Comparison of ENCODE assay signal across 7 cellular contexts in genomic region chr4:119040711-119041185, GRCh38.
DNase-seq lines count a peak whose midpoint lies in the region; ATAC-seq, FAIRE-seq and TF ChIP-seq lines count a peak whose summit lies in the region.

No MANE protein-coding gene starts in this region.

- peak; percentile 72 for DNase-seq in M059J (ENCODE audit: low read depth)
- DNase-seq in endothelial cell of umbilical vein (ENCODE audit: low read depth, low spot score) = no peak
- peak; percentile 85 for DNase-seq in mesenchymal stem cell
- no peak for DNase-seq in transverse colon
- DNase-seq in GM20000 (ENCODE audit: low spot score) = no peak
- DNase-seq in SIG-M5 treated with dmso at 0.1 percent for 504 hours (lab: John Stamatoyannopoulos, UW; ENCODE audit: unreplicated experiment) = no peak
- no peak for DNase-seq in activated CD8-positive, alpha-beta T cell treated with anti-CD3 and anti-CD28 coated beads for 36 hours

- peak overlapping the region; percentile 14 to 96 for H2BK12ac ChIP-seq in mesenchymal stem cell (ENCODE audit: low read length in 2 of 2)

- no peak overlapping the region for H2BK5ac ChIP-seq in mesenchymal stem cell (ENCODE audit: low read depth, low read length, poor library complexity, severe bottlenecking)

- in situ Hi-C loops in transverse colon (cut with MboI; ENCODE audit: low pct_ligation_motif_present in 1 of 4, low pct_unique_long_range_greater_than_20kb in 1 of 4, low sequenced_read_pairs in 3 of 4) = loop anchor here in 3 of 4 donors (5.0 to 25.0 kb wide), 3 partner anchors 197 to 264 kb away; a partner anchor contains a TSS

- TF ChIP-seq EP300 in transverse colon (IDR thresholded peaks at IDR 0.05; ENCODE audit: low read depth) = no peak

- H3K4ac ChIP-seq in mesenchymal stem cell (ENCODE audit: low read depth in 1 of 2, low read length in 2 of 2) = peak overlapping the region; percentile 55 to 83

- H2AK5ac ChIP-seq in mesenchymal stem cell (ENCODE audit: low read length, severe bottlenecking) = no peak overlapping the region

- peak overlapping the region; percentile 64 for H4K91ac ChIP-seq in mesenchymal stem cell (ENCODE audit: low read length)

- H3K14ac ChIP-seq in mesenchymal stem cell (ENCODE audit: low read length in 2 of 2) = no peak overlapping the region

- H3K9me1 ChIP-seq in endothelial cell of umbilical vein (replicated peaks; ENCODE audit: control insufficient read depth, extremely low read depth, insufficient read depth, low read length) = no peaks in the 10 kb centered on the region

- intact Hi-C loops in endothelial cell of umbilical vein (cut with micrococcal nuclease) = loop anchor here (5.0 kb wide), 1 partner anchor 412 kb away; no protein-coding TSS in a partner anchor
- intact Hi-C loops in transverse colon (cut with DNase I; ENCODE audit: low total_unique reads) = loop anchor here (1.0 to 10.0 kb wide), 2 partner anchors 172 to 244 kb away; partner anchors contain the start of gene USP53
- intact Hi-C loops in activated CD8-positive, alpha-beta T cell treated with anti-CD3 and anti-CD28 coated beads for 36 hours (cut with micrococcal nuclease) = loop anchor here (5.0 kb wide), 1 partner anchor 58 kb away; no protein-coding TSS in a partner anchor

- H4K8ac ChIP-seq in mesenchymal stem cell (ENCODE audit: low read length) = peak overlapping the region; percentile 83

- POLR2A ChIA-PET in endothelial cell of umbilical vein (lab: Charles Lee) = interaction anchor here (0.6 kb wide), 1 partner anchor 62 kb away, joined by 4 read pairs; no protein-coding TSS in a partner anchor
- POLR2A ChIA-PET in activated CD8-positive, alpha-beta T cell treated with anti-CD3 and anti-CD28 coated beads for 36 hours (lab: Charles Lee) = interaction anchor here (1.1 kb wide), 1 partner anchor 259 kb away, joined by 3 read pairs; no protein-coding TSS in a partner anchor

- H3K9me3 ChIP-seq in endothelial cell of umbilical vein (replicated peaks; ENCODE audit: control insufficient read depth, insufficient read depth, low read length) (no peaks in the 10 kb centered on the region), mesenchymal stem cell (ENCODE audit: control insufficient read depth, low read length) (no peaks in the 10 kb centered on the region), transverse colon (no peaks in the 10 kb centered on the region)

- H3K4me1 ChIP-seq in endothelial cell of umbilical vein (ENCODE audit: control insufficient read depth, extremely low read depth, insufficient read depth, low read length) = peaks cover 11% of the 10 kb centered on the region
- H3K4me1 ChIP-seq in mesenchymal stem cell (ENCODE audit: control insufficient read depth, insufficient read depth, low read depth, low read length) = peaks cover 5% of the 10 kb centered on the region
- peaks cover 4 to 49% (median 18%) of the 10 kb centered on the region in 4 donors for H3K4me1 ChIP-seq in transverse colon

- H3K9me3 Mint-ChIP-seq in activated CD8-positive, alpha-beta T cell treated with anti-CD3 and anti-CD28 coated beads for 36 hours = no peaks in the 10 kb centered on the region

- no peak overlapping the region for H3K9ac ChIP-seq in endothelial cell of umbilical vein (replicated peaks; ENCODE audit: extremely low read depth, insufficient read depth, low read length)
- H3K9ac ChIP-seq in mesenchymal stem cell (ENCODE audit: low read length) = peak overlapping the region; percentile 75

- H3K27ac ChIP-seq in endothelial cell of umbilical vein (ENCODE audit: insufficient read depth, low read depth, low read length) (no peak overlapping the region), mesenchymal stem cell (ENCODE audit: low read length, poor library complexity, severe bottlenecking) (peak overlapping the region; percentile 85), transverse colon (peak overlapping the region; percentile 85 to 91 (median 88))

- no TSS peak for BruUV-seq in endothelial cell of umbilical vein (replicated peaks; lab: Mats Ljungman, UMichigan)

- dilution Hi-C loops in endothelial cell of umbilical vein (cut with MboI; ENCODE audit: extremely low pct_ligation_motif_present, low sequenced_read_pairs) = no loop called here

- H2AFZ ChIP-seq in endothelial cell of umbilical vein (ENCODE audit: low read depth, low read length) (peak overlapping the region; percentile 59), mesenchymal stem cell (ENCODE audit: low read depth, low read length) (peak overlapping the region; percentile 54)

- TF ChIP-seq POLR2A in endothelial cell of umbilical vein (IDR thresholded peaks at IDR 0.05; ENCODE audit: low read depth, low read length) (no peak), transverse colon (IDR thresholded peaks at IDR 0.05) (no peak)

- H3K27ac Mint-ChIP-seq in activated CD8-positive, alpha-beta T cell treated with anti-CD3 and anti-CD28 coated beads for 36 hours = no peak overlapping the region

- H3K4me3 Mint-ChIP-seq in activated CD8-positive, alpha-beta T cell treated with anti-CD3 and anti-CD28 coated beads for 36 hours = no peak overlapping the region

- CTCF ChIA-PET in endothelial cell of umbilical vein (lab: Charles Lee) = interaction anchor here (0.8 to 3.9 kb wide), 33 partner anchors 11 to 588 kb away, joined by 3 to 24 read pairs (median 4); partner anchors contain the start of genes PDE5A and USP53
- CTCF ChIA-PET in activated CD8-positive, alpha-beta T cell treated with anti-CD3 and anti-CD28 coated beads for 36 hours (lab: Charles Lee) = interaction anchor here (0.7 to 4.8 kb wide), 22 partner anchors 9 to 449 kb away, joined by 3 to 57 read pairs (median 6); partner anchors contain the start of gene USP53

- H3K79me2 ChIP-seq in endothelial cell of umbilical vein (ENCODE audit: control insufficient read depth, insufficient read depth, low read length) = no peaks in the 10 kb centered on the region

- 35% methylated on average over 2 of the region's 2 CpGs for WGBS in mesenchymal stem cell
- 58 to 68% methylated on average over 2 of the region's 2 CpGs for WGBS in transverse colon (ENCODE audit: low coverage in 1 of 2), 2 donors

- H3K4me2 ChIP-seq in endothelial cell of umbilical vein (ENCODE audit: insufficient read depth, low read length) (no peak overlapping the region), mesenchymal stem cell (ENCODE audit: low read length, poor library complexity, severe bottlenecking) (no peak overlapping the region)

- no peaks in the 10 kb centered on the region for H3K27me3 ChIP-seq in endothelial cell of umbilical vein (ENCODE audit: control insufficient read depth in 2 of 2, insufficient read depth in 2 of 2, low read length in 2 of 2)
- H3K27me3 ChIP-seq in mesenchymal stem cell (ENCODE audit: control insufficient read depth in 1 of 2, insufficient read depth in 1 of 2, low read length in 2 of 2) = no peaks in the 10 kb centered on the region
- H3K27me3 ChIP-seq in transverse colon = no peaks in the 10 kb centered on the region

- H3K23ac ChIP-seq in mesenchymal stem cell (ENCODE audit: low read length in 2 of 2) = no peak overlapping the region

- no peak for TF ChIP-seq CTCF in endothelial cell of umbilical vein (IDR thresholded peaks at IDR 0.05; ENCODE audit: extremely low read depth in 1 of 2, insufficient read depth in 1 of 2, low read depth in 1 of 2, low read length in 2 of 2)
- TF ChIP-seq CTCF in transverse colon (IDR thresholded peaks at IDR 0.05) = no peak
- TF ChIP-seq CTCF in GM20000 (IDR thresholded peaks at IDR 0.05; ENCODE audit: extremely low read depth, missing control alignments) = no peak
- no peak for TF ChIP-seq CTCF in activated CD8-positive, alpha-beta T cell treated with anti-CD3 and anti-CD28 coated beads for 36 hours (IDR thresholded peaks at IDR 0.05)

- no peak for ATAC-seq in activated CD8-positive, alpha-beta T cell treated with anti-CD3 and anti-CD28 coated beads for 36 hours

- no peaks in the 10 kb centered on the region for H3K36me3 Mint-ChIP-seq in activated CD8-positive, alpha-beta T cell treated with anti-CD3 and anti-CD28 coated beads for 36 hours (ENCODE audit: low read depth)

- H3K36me3 ChIP-seq in endothelial cell of umbilical vein (ENCODE audit: control insufficient read depth in 2 of 2, extremely low read depth in 1 of 2, insufficient read depth in 2 of 2, low read length in 2 of 2) (no peaks in the 10 kb centered on the region), mesenchymal stem cell (ENCODE audit: control insufficient read depth in 1 of 2, insufficient read depth in 2 of 2, low read depth in 1 of 2, low read length in 2 of 2) (no peaks in the 10 kb centered on the region), transverse colon (no peaks in the 10 kb centered on the region)

- no peak overlapping the region for H2BK120ac ChIP-seq in mesenchymal stem cell (ENCODE audit: low read depth, low read length)

- H3K4me1 Mint-ChIP-seq in activated CD8-positive, alpha-beta T cell treated with anti-CD3 and anti-CD28 coated beads for 36 hours (ENCODE audit: low read depth) = peaks cover 13% of the 10 kb centered on the region

- H3K18ac ChIP-seq in mesenchymal stem cell (ENCODE audit: low read depth in 1 of 2, low read length in 2 of 2) = peak overlapping the region; percentile 50 to 94

- no peaks in the 10 kb centered on the region for H3K27me3 Mint-ChIP-seq in activated CD8-positive, alpha-beta T cell treated with anti-CD3 and anti-CD28 coated beads for 36 hours

- H3K79me1 ChIP-seq in mesenchymal stem cell (replicated peaks; ENCODE audit: low read length, poor library complexity, severe bottlenecking) = no peaks in the 10 kb centered on the region

- no peaks in the 10 kb centered on the region for H4K20me1 ChIP-seq in endothelial cell of umbilical vein (replicated peaks; ENCODE audit: control insufficient read depth, extremely low read depth, insufficient read depth, low read length)

- FAIRE-seq in endothelial cell of umbilical vein (lab: Jason Lieb, UNC) = no peak

- H3K4me3 ChIP-seq in endothelial cell of umbilical vein (replicated peaks in 1 of 3; ENCODE audit: insufficient read depth in 1 of 3, low read depth in 1 of 3, low read length in 3 of 3) = no peak overlapping the region
- H3K4me3 ChIP-seq in mesenchymal stem cell (ENCODE audit: insufficient read depth in 1 of 2, low read depth in 1 of 2, low read length in 2 of 2) = no peak overlapping the region
- no peak overlapping the region for H3K4me3 ChIP-seq in transverse colon

- H2BK15ac ChIP-seq in mesenchymal stem cell (ENCODE audit: low read depth, poor library complexity, severe bottlenecking) = no peak overlapping the region

TF ChIP-seq in endothelial cell of umbilical vein, 7 proteins besides CTCF, POLR2A, EP300 and RAD21 (continues in another document):
- TF ChIP-seq MAX (IDR thresholded peaks at IDR 0.05; ENCODE audit: insufficient read depth, insufficient read length) (no peak), GATA2 (IDR thresholded peaks at IDR 0.05; ENCODE audit: insufficient read depth, insufficient read length, low read depth, low read length) (no peak), FOS (IDR thresholded peaks at IDR 0.05; ENCODE audit: borderline replicate concordance, insufficient read depth, low read length) (no peak), POLR2AphosphoS5 (IDR thresholded peaks at IDR 0.05; ENCODE audit: insufficient read depth, low read depth, low read length) (no peak), JUN (IDR thresholded peaks at IDR 0.05; ENCODE audit: borderline replicate concordance, insufficient read depth, insufficient read length, low read depth) (no peak)

Comparison
In these comparisons a context has a peak if more than half of its experiments do, and no peak if none do; other contexts are left out.
1. DNase-seq: peak in M059J (single experiment) and mesenchymal stem cell (single experiment); none in endothelial cell of umbilical vein (single experiment), transverse colon (single experiment), GM20000 (single experiment), SIG-M5 treated with dmso at 0.1 percent for 504 hours (single experiment) and activated CD8-positive, alpha-beta T cell treated with anti-CD3 and anti-CD28 coated beads for 36 hours (single experiment).